ENCODE assay signal across 16 cellular contexts in the genomic region with DNA sequence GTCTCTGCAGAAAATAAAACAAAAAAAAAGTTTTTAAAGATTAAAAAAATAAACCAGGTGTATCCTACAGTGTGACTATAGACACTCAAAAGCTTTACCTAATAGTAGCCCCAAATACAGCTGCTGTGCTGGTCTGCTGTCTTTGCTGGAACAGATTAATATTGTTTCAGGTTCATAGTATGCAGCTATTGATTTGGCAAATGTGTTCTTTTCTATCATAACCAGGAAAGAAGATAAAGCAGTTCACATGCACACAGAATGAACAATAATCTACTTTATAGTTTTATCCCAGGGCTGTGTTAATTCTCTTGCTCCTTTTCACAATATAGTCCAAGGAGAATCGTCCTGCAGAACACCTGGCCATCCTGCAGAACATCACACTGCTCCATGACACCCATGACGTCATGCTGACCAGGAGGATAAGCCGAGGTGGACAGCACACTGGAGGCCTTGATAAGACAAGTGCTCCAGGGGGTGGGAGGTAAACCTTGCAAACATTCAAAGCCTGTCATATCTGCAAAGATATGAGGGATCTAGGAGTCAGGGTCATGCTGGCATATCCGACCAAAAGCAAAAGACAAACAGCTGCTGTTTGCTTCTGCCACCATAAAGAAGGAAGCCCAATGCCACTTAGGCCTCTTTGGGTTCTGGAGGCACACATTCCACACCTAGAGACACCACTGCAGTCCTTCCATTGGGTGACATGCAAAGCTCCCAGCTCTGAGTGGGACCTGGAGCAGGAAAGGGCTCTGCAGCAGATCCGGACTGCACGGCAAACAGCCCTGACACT.
DNase-seq lines count a peak whose midpoint lies in the region; ATAC-seq, FAIRE-seq and TF ChIP-seq lines count a peak whose summit lies in the region.
"Had no signal": no experiment of that assay in that cellular context is flagged by ENCODE, and none has a peak within 500 bp of the region (broad histone marks: within the 10 kb centered on the region; RNA-seq: fewer than 3 reads in every experiment).

No MANE protein-coding gene starts in this region.

- H3K27ac ChIP-seq in HepG2 (ENCODE audit: extremely low read length, insufficient read depth, low read length) (no peak overlapping the region), right lobe of liver (no peak overlapping the region), body of pancreas (peak overlapping the region in 3 of 4 donors; percentile 6 to 34 (median 16)), hepatocyte (peak overlapping the region; percentile 30)
- H3K27ac ChIP-seq in effector memory CD4-positive, alpha-beta T cell (ENCODE audit: insufficient read depth, low read length, poor library complexity, severe bottlenecking): no peak overlapping the region
- H3K27ac ChIP-seq: BLaER1, GM23248 had no signal

- H3K9me3 ChIP-seq in HepG2 (ENCODE audit: low read length): no peaks in the 10 kb centered on the region
- H3K9me3 ChIP-seq in right lobe of liver: no peaks in the 10 kb centered on the region
- H3K9me3 ChIP-seq in body of pancreas: no peaks in the 10 kb centered on the region
- H3K9me3 ChIP-seq in hepatocyte (ENCODE audit: low read depth): no peaks in the 10 kb centered on the region
- no peaks in the 10 kb centered on the region for H3K9me3 ChIP-seq in effector memory CD4-positive, alpha-beta T cell (ENCODE audit: control insufficient read depth, low read length)
- H3K9me3 ChIP-seq: BLaER1, HAP-1 had no signal

- ATAC-seq in HepG2 (peak; percentile 77), right lobe of liver (no peak), body of pancreas (no peak), HG02798 (IDR thresholded peaks at IDR 0.05; ENCODE audit: poor library complexity, unreplicated experiment) (no peak), Right ventricle myocardium inferior (no peak)

- FAIRE-seq in HepG2 (lab: Jason Lieb, UNC): peak; percentile 56

- in situ Hi-C loops in HepG2 (cut with HindIII; ENCODE audit: extremely low pct_ligation_motif_present, low pct_unique_long_range_greater_than_20kb): no loop called here

- H3K4me2 ChIP-seq in HepG2 (ENCODE audit: low read depth, low read length) (peak overlapping the region; percentile 33), hepatocyte (no peak overlapping the region)

- H3K79me2 ChIP-seq in HepG2 (ENCODE audit: insufficient read depth, low read length) (no peaks in the 10 kb centered on the region), hepatocyte (no peaks in the 10 kb centered on the region)

- no peaks in the 10 kb centered on the region for H3K27me3 ChIP-seq in HepG2 (ENCODE audit: control insufficient read depth in 1 of 2, insufficient read depth in 2 of 2, low read length in 2 of 2)
- no peaks in the 10 kb centered on the region for H3K27me3 ChIP-seq in right lobe of liver
- H3K27me3 ChIP-seq in body of pancreas: no peaks in the 10 kb centered on the region
- no peaks in the 10 kb centered on the region for H3K27me3 ChIP-seq in hepatocyte
- H3K27me3 ChIP-seq in effector memory CD4-positive, alpha-beta T cell (replicated peaks; ENCODE audit: control insufficient read depth, insufficient read depth, low read length, poor library complexity, severe bottlenecking): no peaks in the 10 kb centered on the region
- H3K27me3 ChIP-seq: BLaER1 had no signal

- DNase-seq in HepG2 (ENCODE audit: low spot score) (peak; percentile 84), right lobe of liver (no peak), body of pancreas (peak in 1 of 4 donors; percentile 23), hepatocyte (ENCODE audit: low spot score) (peak; percentile 47), Right ventricle myocardium inferior (ENCODE audit: missing footprints) (no peak)
- DNase-seq in stimulated activated CD4-positive, alpha-beta T cell treated with anti-CD3 and anti-CD28 coated beads, Interleukin-2, amount 100 ng/mL, for 24 hours: no peak
- DNase-seq in effector memory CD4-positive, alpha-beta T cell: no peak
- DNase-seq: 8988T; Calu3; CD4-positive, alpha-beta memory T cell; DMS79 treated with DMSO at 0.1 percent for 48 hours; GF-D8; GM23248 had no signal

- TF ChIP-seq RAD21 in HepG2 (CRISPR knock-in tag; IDR thresholded peaks at IDR 0.05): no peak

- TF ChIP-seq EP300 in HepG2 (IDR thresholded peaks at IDR 0.05; ENCODE audit: low read depth in 2 of 2, low read length in 2 of 2) (peak in 1 of 2 experiments; percentile 58; a peak in 1 of 4 replicates), HepG2 (CRISPR knock-in tag; IDR thresholded peaks at IDR 0.05; ENCODE audit: borderline replicate concordance) (no peak; the same call in 1 of the 2 replicates)

- POLR2A ChIA-PET in HepG2 (lab: Yijun Ruan, JAX): interaction anchor here (0.9 kb wide), 1 partner anchor 11 kb away, joined by 4 read pairs; no protein-coding TSS in a partner anchor

- H3K4me3 ChIP-seq in HepG2 (replicated peaks in 1 of 3; ENCODE audit: insufficient read depth in 1 of 3, low read depth in 2 of 3, low read length in 3 of 3): no peak overlapping the region
- H3K4me3 ChIP-seq in right lobe of liver: no peak overlapping the region
- H3K4me3 ChIP-seq in body of pancreas: no peak overlapping the region
- no peak overlapping the region for H3K4me3 ChIP-seq in hepatocyte
- H3K4me3 ChIP-seq in effector memory CD4-positive, alpha-beta T cell (ENCODE audit: insufficient read depth, low read depth, low read length, poor library complexity, severe bottlenecking): no peak overlapping the region
- H3K4me3 ChIP-seq: BLaER1, GM23248, HAP-1 had no signal

- WGBS in HepG2 (ENCODE audit: low lambda C conversion rate): 27% methylated on average over 6 of the region's 6 CpGs
- 37% methylated on average over 3 of the region's 6 CpGs for WGBS in right lobe of liver (ENCODE audit: insufficient coverage, low coverage, low lambda C conversion rate, missing lambda C conversion rate)
- WGBS in body of pancreas, 2 donors: 33 to 43% methylated on average over 5 to 6 of the region's 6 CpGs
- WGBS in hepatocyte (ENCODE audit: low lambda C conversion rate, missing lambda C conversion rate): 39% methylated on average over 6 of the region's 6 CpGs

- CTCF ChIA-PET in HepG2 (lab: Yijun Ruan, JAX; ENCODE audit: low intra/inter-chr PET ratio, low total read pairs): no interaction called here

- H3K9ac ChIP-seq in HepG2 (ENCODE audit: insufficient read depth, low read depth, low read length): no peak overlapping the region
- H3K9ac ChIP-seq: BLaER1, GM23248 had no signal

- no TSS peak for BruUV-seq in HepG2 (replicated peaks; lab: Mats Ljungman, UMichigan)

- no peak for TF ChIP-seq POLR2A in HepG2 (IDR thresholded peaks at IDR 0.05; ENCODE audit: insufficient read depth in 1 of 2, low read depth in 2 of 2, low read length in 2 of 2)
- no peak for TF ChIP-seq POLR2A in right lobe of liver (IDR thresholded peaks at IDR 0.05)
- TF ChIP-seq POLR2A in body of pancreas (IDR thresholded peaks at IDR 0.05): no peak

- H3K9me2 ChIP-seq in hepatocyte (replicated peaks; ENCODE audit: insufficient read depth): no peaks in the 10 kb centered on the region

- TF ChIP-seq CTCF in HepG2 (CRISPR knock-in tag; IDR thresholded peaks at IDR 0.05): no peak
- TF ChIP-seq CTCF in right lobe of liver (IDR thresholded peaks at IDR 0.05): no peak
- TF ChIP-seq CTCF in body of pancreas (IDR thresholded peaks at IDR 0.05): no peak
- TF ChIP-seq CTCF in hepatocyte (IDR thresholded peaks at IDR 0.05; ENCODE audit: poor library complexity): no peak

- no peaks in the 10 kb centered on the region for H3K36me3 ChIP-seq in HepG2 (replicated peaks in 1 of 2; ENCODE audit: control insufficient read depth in 1 of 2, insufficient read depth in 2 of 2, low read length in 2 of 2)
- H3K36me3 ChIP-seq in right lobe of liver: no peaks in the 10 kb centered on the region
- no peaks in the 10 kb centered on the region for H3K36me3 ChIP-seq in body of pancreas (replicated peaks in 1 of 2; ENCODE audit: insufficient read depth in 1 of 2, low read depth in 2 of 2)
- H3K36me3 ChIP-seq in hepatocyte (replicated peaks; ENCODE audit: insufficient read depth, low read depth): no peaks in the 10 kb centered on the region
- H3K36me3 ChIP-seq in effector memory CD4-positive, alpha-beta T cell (ENCODE audit: control insufficient read depth, insufficient read depth, low read length): no peaks in the 10 kb centered on the region
- H3K36me3 ChIP-seq: BLaER1, HAP-1 had no signal

- H3K4me1 ChIP-seq in HepG2 (ENCODE audit: insufficient read depth, low read length) (peaks cover 100% of the 10 kb centered on the region), right lobe of liver (no peaks in the 10 kb centered on the region), body of pancreas (peaks cover 17% of the 10 kb centered on the region), hepatocyte (ENCODE audit: insufficient read depth) (peaks cover 16% of the 10 kb centered on the region)
- H3K4me1 ChIP-seq in effector memory CD4-positive, alpha-beta T cell (ENCODE audit: control insufficient read depth, insufficient read depth, low read length, poor library complexity, severe bottlenecking): no peaks in the 10 kb centered on the region
- H3K4me1 ChIP-seq: HAP-1 had no signal

- H4K20me1 ChIP-seq in HepG2 (ENCODE audit: insufficient read depth, low read length) (no peaks in the 10 kb centered on the region), hepatocyte (ENCODE audit: insufficient read depth, poor library complexity, severe bottlenecking) (no peaks in the 10 kb centered on the region)
- H4K20me1 ChIP-seq: BLaER1 had no signal

- H2AFZ ChIP-seq in HepG2 (ENCODE audit: low read length): no peak overlapping the region
- H2AFZ ChIP-seq in hepatocyte: no peak overlapping the region
- H2AFZ ChIP-seq: GM23248 had no signal

- intact Hi-C loops in HepG2 (cut with micrococcal nuclease; ENCODE audit: unreplicated experiment): loop anchor here (5.0 kb wide), 1 partner anchor 37 kb away; no protein-coding TSS in a partner anchor
- intact Hi-C loops in right lobe of liver (cut with DNase I): no loop called here
- intact Hi-C loops in body of pancreas (cut with DNase I): no loop called here
- intact Hi-C loops in Right ventricle myocardium inferior (cut with DNase I): no loop called here

TF ChIP-seq in HepG2, 621 proteins besides CTCF, POLR2A, EP300 and RAD21 (continues in another document):
- TF ChIP-seq ISL2 (CRISPR knock-in tag; IDR thresholded peaks at IDR 0.05): 0 out of 2 replicates have a peak, but pooled peaks have one; percentile 41
- TF ChIP-seq, protein P1, sequence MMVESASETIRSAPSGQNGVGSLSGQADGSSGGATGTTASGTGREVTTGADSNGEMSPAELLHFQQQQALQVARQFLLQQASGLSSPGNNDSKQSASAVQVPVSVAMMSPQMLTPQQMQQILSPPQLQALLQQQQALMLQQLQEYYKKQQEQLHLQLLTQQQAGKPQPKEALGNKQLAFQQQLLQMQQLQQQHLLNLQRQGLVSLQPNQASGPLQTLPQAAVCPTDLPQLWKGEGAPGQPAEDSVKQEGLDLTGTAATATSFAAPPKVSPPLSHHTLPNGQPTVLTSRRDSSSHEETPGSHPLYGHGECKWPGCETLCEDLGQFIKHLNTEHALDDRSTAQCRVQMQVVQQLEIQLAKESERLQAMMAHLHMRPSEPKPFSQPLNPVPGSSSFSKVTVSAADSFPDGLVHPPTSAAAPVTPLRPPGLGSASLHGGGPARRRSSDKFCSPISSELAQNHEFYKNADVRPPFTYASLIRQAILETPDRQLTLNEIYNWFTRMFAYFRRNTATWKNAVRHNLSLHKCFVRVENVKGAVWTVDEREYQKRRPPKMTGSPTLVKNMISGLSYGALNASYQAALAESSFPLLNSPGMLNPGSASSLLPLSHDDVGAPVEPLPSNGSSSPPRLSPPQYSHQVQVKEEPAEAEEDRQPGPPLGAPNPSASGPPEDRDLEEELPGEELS (CRISPR knock-in tag; IDR thresholded peaks at IDR 0.05): peak; percentile 45; the same call in 1 of the 2 replicates

Comparison
In these comparisons a context has a peak if more than half of its experiments do, and no peak if none do; other contexts are left out.
1. DNase-seq: peak in HepG2 (single experiment) and hepatocyte (single experiment); none in right lobe of liver (0 of 3), Right ventricle myocardium inferior (single experiment), stimulated activated CD4-positive, alpha-beta T cell treated with anti-CD3 and anti-CD28 coated beads, Interleukin-2, amount 100 ng/mL, for 24 hours (0 of 2) and effector memory CD4-positive, alpha-beta T cell (0 of 3).
2. H3K27ac ChIP-seq: peak in body of pancreas (3 of 4) and hepatocyte (single experiment); none in HepG2 (single experiment), right lobe of liver (0 of 3) and effector memory CD4-positive, alpha-beta T cell (single experiment).